In the genomic region with DNA sequence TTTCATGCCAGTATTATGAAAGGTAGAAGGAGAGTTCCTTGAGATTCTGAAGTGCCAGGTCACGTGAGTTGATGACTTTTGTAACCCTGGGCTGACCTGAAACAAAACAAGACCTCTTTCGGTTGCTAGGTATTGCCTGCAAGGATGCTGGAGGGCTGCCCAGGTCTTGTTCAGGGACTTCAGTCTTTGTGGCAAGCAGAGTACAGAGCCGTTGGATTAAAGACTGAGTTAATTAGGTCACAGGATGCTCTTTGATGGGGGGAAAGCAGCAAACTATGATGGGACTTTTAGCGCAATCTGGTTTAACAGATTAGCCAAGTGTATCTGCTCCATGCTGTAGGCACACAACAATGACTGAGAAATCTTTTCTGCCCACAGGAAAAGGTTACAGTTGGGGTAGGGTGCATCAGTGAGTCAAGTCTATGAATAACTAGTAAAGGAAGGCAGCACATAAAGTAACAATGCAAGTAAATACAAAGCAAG, we compare ENCODE assay signal across 8 cellular contexts. TPM values are rescaled to one million over a fixed set of nuclear protein-coding genes. Genes with fewer than 3 reads are reported as not detected.
A peak's percentile ranks its signal among the peaks of the same experiment; 100 is the strongest.
DNase-seq lines count a peak whose midpoint lies in the region; ATAC-seq and TF ChIP-seq lines count a peak whose summit lies in the region.

No MANE protein-coding gene starts in this region.

- no peaks in the 10 kb centered on the region for H3K36me3 ChIP-seq in breast epithelium

- no peaks in the 10 kb centered on the region for H3K27me3 ChIP-seq in breast epithelium

- H3K9me3 ChIP-seq in breast epithelium, result no peaks in the 10 kb centered on the region

- DNase-seq in NCI-H1105 treated with DMSO at 0.1 percent for 48 hours (lab: John Stamatoyannopoulos, UW) (peak; percentile 32), NCI-H1105 (lab: John Stamatoyannopoulos, UW) (no peak), T-helper 22 cell (ENCODE audit: low read depth) (peak; percentile 83), breast epithelium (ENCODE audit: low spot score in 2 of 2) (peak in 1 of 2 donors; percentile 85), omental fat pad (ENCODE audit: low spot score) (no peak)
- DNase-seq in stimulated activated CD8-positive, alpha-beta memory T cell treated with anti-CD3 and anti-CD28 coated beads, Interleukin-15, amount 100 ng/mL, for 1 hour (ENCODE audit: low read depth), result peak; percentile 6

- no peak overlapping the region for H3K4me3 ChIP-seq in breast epithelium

- H3K4me1 ChIP-seq in breast epithelium, result peaks cover 7 to 8% of the 10 kb centered on the region in 2 donors

- TF ChIP-seq CTCF in breast epithelium (IDR thresholded peaks at IDR 0.05) (no peak), omental fat pad (IDR thresholded peaks at IDR 0.05) (no peak)

- ATAC-seq in omental fat pad (ENCODE audit: low FRiP score) (no peak), HG03520 (IDR thresholded peaks at IDR 0.05; ENCODE audit: unreplicated experiment) (no peak), HG02571 (IDR thresholded peaks at IDR 0.05; ENCODE audit: unreplicated experiment) (no peak)

- TF ChIP-seq POLR2A in breast epithelium (IDR thresholded peaks at IDR 0.05), result no peak

- intact Hi-C loops in breast epithelium (cut with DNase I; ENCODE audit: low total_unique reads), result no loop called here

- peak overlapping the region; percentile 63 to 95 for H3K27ac ChIP-seq in breast epithelium

RNA-seq across cellular contexts. Expression of a gene that starts 12.8 kb away (rescaled TPM):
- 100 to 1,000 TPM; 245 to 427 (median 272) TPM for total RNA-seq in breast epithelium
- 100 to 1,000 TPM; 125 to 251 (median 186) TPM for total RNA-seq in omental fat pad

Comparison
In these comparisons a context has a peak if more than half of its experiments do, and no peak if none do; other contexts are left out.
1. DNase-seq: peak in NCI-H1105 treated with DMSO at 0.1 percent for 48 hours (single experiment), T-helper 22 cell (single experiment) and stimulated activated CD8-positive, alpha-beta memory T cell treated with anti-CD3 and anti-CD28 coated beads, Interleukin-15, amount 100 ng/mL, for 1 hour (single experiment); none in NCI-H1105 (single experiment) and omental fat pad (single experiment).